Comparison of ENCODE assay signal across 8 cellular contexts in the genomic region with DNA sequence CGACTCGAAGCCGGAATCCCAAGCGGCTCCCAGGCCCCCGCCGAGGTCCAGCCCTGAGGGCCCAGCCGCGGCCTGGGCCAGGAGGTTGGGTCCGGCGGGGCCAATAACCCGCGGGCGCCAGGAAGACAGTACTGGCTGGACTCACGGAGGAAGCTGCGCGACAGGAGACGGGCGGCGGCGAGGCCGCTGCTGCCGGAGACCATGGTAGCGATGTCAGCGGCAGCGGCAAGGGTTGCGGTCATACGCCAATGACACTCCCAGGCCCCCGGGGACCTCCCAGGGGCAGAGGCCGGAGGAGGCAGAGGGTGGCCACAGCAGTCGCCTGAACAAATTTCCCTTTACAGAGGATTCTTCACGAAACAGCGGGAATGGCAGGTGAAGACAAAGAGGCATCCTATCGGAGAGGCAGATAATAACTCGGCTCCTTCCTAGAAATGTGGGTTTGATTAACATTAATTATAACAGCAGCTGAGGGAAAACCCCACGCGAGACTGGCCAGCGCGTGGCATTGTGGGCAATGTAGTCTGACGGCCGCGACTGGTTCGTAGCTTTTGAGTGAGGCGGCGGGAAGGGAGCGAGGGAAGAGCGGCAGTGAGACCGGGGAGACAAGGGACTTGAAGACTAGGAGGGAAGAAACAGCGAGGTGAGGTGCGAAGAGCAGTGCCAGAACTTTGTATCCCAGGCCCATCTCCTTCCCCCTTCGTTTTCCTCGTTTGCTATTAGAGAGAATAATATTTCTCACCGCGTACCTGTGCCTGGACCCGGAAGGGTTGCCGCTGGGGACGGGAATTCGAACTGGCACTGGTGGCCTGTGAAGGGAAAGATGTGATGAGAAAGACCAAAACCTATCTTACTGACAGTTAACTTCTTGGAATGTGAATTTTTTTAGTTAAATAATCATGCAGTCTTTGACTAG. TPM values are rescaled to one million over a fixed set of nuclear protein-coding genes. Genes with fewer than 3 reads are reported as not detected.
DNase-seq lines count a peak whose midpoint lies in the region; ATAC-seq and TF ChIP-seq lines count a peak whose summit lies in the region.

A gene (minus strand): TSS at position 253 of the 916 bp plus-strand sequence. CDS start 11 bp downstream, at position 242.

- H3K27me3 ChIP-seq in esophagus (ENCODE audit: control insufficient read depth in 1 of 2, insufficient read depth in 2 of 2, low read length in 2 of 2): no peaks in the 10 kb centered on the region
- H3K27me3 ChIP-seq in mucosa of stomach (ENCODE audit: control insufficient read depth, insufficient read depth, low read length): no peaks in the 10 kb centered on the region

- H3K27me3 Mint-ChIP-seq in activated T-cell treated with anti-CD3 and anti-CD28 coated beads, Interleukin-2, amount 50 U/mL, for 24 hours: no peaks in the 10 kb centered on the region

- peak within 1 kb of the TSS; percentile 88 to 99 for H3K4me3 ChIP-seq in esophagus (ENCODE audit: low read depth in 1 of 2, low read length in 2 of 2)
- H3K4me3 ChIP-seq in mucosa of stomach (ENCODE audit: low read length): peak within 1 kb of the TSS; percentile 81

- peak within 1 kb of the TSS; percentile 97 for H3K9ac ChIP-seq in mucosa of stomach (ENCODE audit: low read length)

- peaks cover 46% of the 10 kb centered on the region for H3K4me1 Mint-ChIP-seq in activated T-cell treated with anti-CD3 and anti-CD28 coated beads, Interleukin-2, amount 50 U/mL, for 24 hours (ENCODE audit: low read depth)

- H3K27ac ChIP-seq in esophagus (ENCODE audit: low read depth in 2 of 2, low read length in 1 of 2): peak within 1 kb of the TSS; percentile 64 to 90

- H3K36me3 Mint-ChIP-seq in activated T-cell treated with anti-CD3 and anti-CD28 coated beads, Interleukin-2, amount 50 U/mL, for 24 hours (ENCODE audit: low read depth): peaks cover 26% of the 10 kb centered on the region

- no peaks in the 10 kb centered on the region for H3K9me3 Mint-ChIP-seq in activated T-cell treated with anti-CD3 and anti-CD28 coated beads, Interleukin-2, amount 50 U/mL, for 24 hours

- in situ Hi-C loops in KBM-7 (cut with MboI; ENCODE audit: low pct_unique_long_range_greater_than_20kb, low sequenced_read_pairs): no loop called here

- H3K9me3 ChIP-seq in esophagus (ENCODE audit: control insufficient read depth in 2 of 2, insufficient read depth in 1 of 2, low read depth in 1 of 2, low read length in 1 of 2) (no peaks in the 10 kb centered on the region), mucosa of stomach (ENCODE audit: control insufficient read depth, low read length) (no peaks in the 10 kb centered on the region)

- H3K27ac Mint-ChIP-seq in activated T-cell treated with anti-CD3 and anti-CD28 coated beads, Interleukin-2, amount 50 U/mL, for 24 hours: peak within 1 kb of the TSS; percentile 100

- peak within 1 kb of the TSS; percentile 97 for H3K4me3 Mint-ChIP-seq in activated T-cell treated with anti-CD3 and anti-CD28 coated beads, Interleukin-2, amount 50 U/mL, for 24 hours

- WGBS in esophagus, 2 donors: 0 to 1% methylated on average over 57 of the region's 57 CpGs

- H3K4me1 ChIP-seq in esophagus (ENCODE audit: control insufficient read depth in 2 of 2, insufficient read depth in 2 of 2, low read length in 1 of 2) (no peaks in the 10 kb centered on the region), mucosa of stomach (ENCODE audit: control insufficient read depth, insufficient read depth, low read length) (no peaks in the 10 kb centered on the region)

- peak; percentile 94 for DNase-seq in DMS153 treated with DMSO at 0.1 percent for 48 hours (lab: John Stamatoyannopoulos, UW; ENCODE audit: unreplicated experiment)
- DNase-seq in KBM-7: peak; percentile 92
- peak; percentile 88 for DNase-seq in activated T-cell treated with anti-CD3 and anti-CD28 coated beads, Interleukin-2, amount 50 U/mL, for 24 hours
- peak; percentile 71 for DNase-seq in stimulated activated CD8-positive, alpha-beta memory T cell treated with anti-CD3 and anti-CD28 coated beads, Interleukin-7, amount 100 ng/mL, for 24 hours (ENCODE audit: low read depth)

- peak; percentile 96 for ATAC-seq in GM21717 (IDR thresholded peaks at IDR 0.05; ENCODE audit: unreplicated experiment)

- H3K36me3 ChIP-seq in esophagus (ENCODE audit: control insufficient read depth in 2 of 2, insufficient read depth in 2 of 2, low read length in 1 of 2) (no peaks in the 10 kb centered on the region), mucosa of stomach (ENCODE audit: control insufficient read depth, insufficient read depth, low read length) (no peaks in the 10 kb centered on the region)

TF ChIP-seq in PFSK-1, 5 proteins besides CTCF, POLR2A, EP300 and RAD21:
- no peak for TF ChIP-seq SIN3A (IDR thresholded peaks at IDR 0.05; ENCODE audit: borderline replicate concordance, insufficient read depth, low read length)
- peak; percentile 29 for TF ChIP-seq FOXP2 (optimal IDR thresholded peaks at IDR 0.05; ENCODE audit: borderline replicate concordance, extremely low read depth, extremely low read length, insufficient read depth)
- peak; percentile 72 for TF ChIP-seq POLR2AphosphoS5 (IDR thresholded peaks at IDR 0.05; ENCODE audit: low read depth, low read length)
- TF ChIP-seq, protein P1, sequence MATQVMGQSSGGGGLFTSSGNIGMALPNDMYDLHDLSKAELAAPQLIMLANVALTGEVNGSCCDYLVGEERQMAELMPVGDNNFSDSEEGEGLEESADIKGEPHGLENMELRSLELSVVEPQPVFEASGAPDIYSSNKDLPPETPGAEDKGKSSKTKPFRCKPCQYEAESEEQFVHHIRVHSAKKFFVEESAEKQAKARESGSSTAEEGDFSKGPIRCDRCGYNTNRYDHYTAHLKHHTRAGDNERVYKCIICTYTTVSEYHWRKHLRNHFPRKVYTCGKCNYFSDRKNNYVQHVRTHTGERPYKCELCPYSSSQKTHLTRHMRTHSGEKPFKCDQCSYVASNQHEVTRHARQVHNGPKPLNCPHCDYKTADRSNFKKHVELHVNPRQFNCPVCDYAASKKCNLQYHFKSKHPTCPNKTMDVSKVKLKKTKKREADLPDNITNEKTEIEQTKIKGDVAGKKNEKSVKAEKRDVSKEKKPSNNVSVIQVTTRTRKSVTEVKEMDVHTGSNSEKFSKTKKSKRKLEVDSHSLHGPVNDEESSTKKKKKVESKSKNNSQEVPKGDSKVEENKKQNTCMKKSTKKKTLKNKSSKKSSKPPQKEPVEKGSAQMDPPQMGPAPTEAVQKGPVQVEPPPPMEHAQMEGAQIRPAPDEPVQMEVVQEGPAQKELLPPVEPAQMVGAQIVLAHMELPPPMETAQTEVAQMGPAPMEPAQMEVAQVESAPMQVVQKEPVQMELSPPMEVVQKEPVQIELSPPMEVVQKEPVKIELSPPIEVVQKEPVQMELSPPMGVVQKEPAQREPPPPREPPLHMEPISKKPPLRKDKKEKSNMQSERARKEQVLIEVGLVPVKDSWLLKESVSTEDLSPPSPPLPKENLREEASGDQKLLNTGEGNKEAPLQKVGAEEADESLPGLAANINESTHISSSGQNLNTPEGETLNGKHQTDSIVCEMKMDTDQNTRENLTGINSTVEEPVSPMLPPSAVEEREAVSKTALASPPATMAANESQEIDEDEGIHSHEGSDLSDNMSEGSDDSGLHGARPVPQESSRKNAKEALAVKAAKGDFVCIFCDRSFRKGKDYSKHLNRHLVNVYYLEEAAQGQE (IDR thresholded peaks at IDR 0.05; ENCODE audit: insufficient read depth in 1 of 2, low read depth in 2 of 2, low read length in 2 of 2): no peak
- no peak for TF ChIP-seq TAF1 (IDR thresholded peaks at IDR 0.05; ENCODE audit: borderline replicate concordance, insufficient read depth, low read length)

RNA-seq across cellular contexts. Expression of the gene that starts here (rescaled TPM):
- polyA plus RNA-seq in PFSK-1 (2012; ENCODE audit: insufficient read length, low read depth): 124 TPM
- polyA plus RNA-seq in esophagus: 100 to 1,000 TPM; 115 to 117 TPM

Comparison
In these comparisons a context has a peak if more than half of its experiments do, and no peak if none do; other contexts are left out.
1. Peak in every context shown above with its lines: DNase-seq, ATAC-seq, H3K4me3 ChIP-seq and H3K27ac ChIP-seq.